12 cellular contexts compared by ENCODE assay signal in genomic region chr2:120740765-120741513, GRCh38. TPM values are rescaled to one million over a fixed set of nuclear protein-coding genes. Genes with fewer than 3 reads are reported as not detected.
A peak's percentile ranks its signal among the peaks of the same experiment; 100 is the strongest.
DNase-seq lines count a peak whose midpoint lies in the region; ATAC-seq and TF ChIP-seq lines count a peak whose summit lies in the region.
"Had no signal": no experiment of that assay in that cellular context is flagged by ENCODE, and none has a peak within 500 bp of the region (broad histone marks: within the 10 kb centered on the region; RNA-seq: fewer than 3 reads in every experiment).

No MANE protein-coding gene starts in this region.

- H3K27ac ChIP-seq in PC-9 = no peak overlapping the region
- H3K27ac ChIP-seq in prostate gland = no peak overlapping the region

- no peak overlapping the region for H2AFZ ChIP-seq in PC-9

- H3K36me3 ChIP-seq in PC-9 (ENCODE audit: low read depth) = no peaks in the 10 kb centered on the region
- H3K36me3 ChIP-seq in prostate gland = no peaks in the 10 kb centered on the region

- H3K9me3 ChIP-seq in PC-9 (ENCODE audit: insufficient read depth, low read depth) = no peaks in the 10 kb centered on the region
- no peaks in the 10 kb centered on the region for H3K9me3 ChIP-seq in prostate gland

- H3K27me3 Mint-ChIP-seq in glutamatergic neuron (ENCODE audit: unreplicated experiment) = peaks cover 11% of the 10 kb centered on the region
- peaks cover 94% of the 10 kb centered on the region for H3K27me3 Mint-ChIP-seq in activated naive CD4-positive, alpha-beta T cell treated with anti-CD3 and anti-CD28 coated beads, Interleukin-2, amount 10 ng/mL, durations not matched to agents 7 days and 5 days

- no peaks in the 10 kb centered on the region for H3K79me2 ChIP-seq in PC-9 (ENCODE audit: low read depth)

- BruUV-seq in PC-9 (replicated peaks; lab: Mats Ljungman, UMichigan) = no TSS peak

- CTCF ChIA-PET in PC-9 (lab: Charles Lee) = no interaction called here
- CTCF ChIA-PET in activated naive CD4-positive, alpha-beta T cell treated with anti-CD3 and anti-CD28 coated beads, Interleukin-2, amount 10 ng/mL, durations not matched to agents 7 days and 5 days (lab: Charles Lee) = no interaction called here

- H3K9me3 Mint-ChIP-seq in glutamatergic neuron (ENCODE audit: unreplicated experiment) = peaks cover 2% of the 10 kb centered on the region
- H3K9me3 Mint-ChIP-seq in activated naive CD4-positive, alpha-beta T cell treated with anti-CD3 and anti-CD28 coated beads, Interleukin-2, amount 10 ng/mL, durations not matched to agents 7 days and 5 days = no peaks in the 10 kb centered on the region

- peak overlapping the region; percentile 76 for H3K4me3 Mint-ChIP-seq in glutamatergic neuron (ENCODE audit: unreplicated experiment)
- no peak overlapping the region for H3K4me3 Mint-ChIP-seq in activated naive CD4-positive, alpha-beta T cell treated with anti-CD3 and anti-CD28 coated beads, Interleukin-2, amount 10 ng/mL, durations not matched to agents 7 days and 5 days

- H4K20me1 ChIP-seq in PC-9 (ENCODE audit: insufficient read depth) = no peaks in the 10 kb centered on the region

- peak overlapping the region; percentile 68 for H3K27ac Mint-ChIP-seq in glutamatergic neuron (ENCODE audit: unreplicated experiment)
- no peak overlapping the region for H3K27ac Mint-ChIP-seq in activated naive CD4-positive, alpha-beta T cell treated with anti-CD3 and anti-CD28 coated beads, Interleukin-2, amount 10 ng/mL, durations not matched to agents 7 days and 5 days

- TF ChIP-seq POLR2A in prostate gland (IDR thresholded peaks at IDR 0.05) = no peak

- no peaks in the 10 kb centered on the region for H3F3A ChIP-seq in PC-9 (ENCODE audit: insufficient read depth, low read depth)

- H3K27me3 ChIP-seq in PC-9 (ENCODE audit: insufficient read depth, low read depth) (peaks cover 100% of the 10 kb centered on the region), prostate gland (replicated peaks; ENCODE audit: insufficient read depth) (peaks cover 4% of the 10 kb centered on the region)

- no peak for TF ChIP-seq CTCF in PC-9 (conservative IDR thresholded peaks at IDR 0.05)
- TF ChIP-seq CTCF in glutamatergic neuron (IDR thresholded peaks at IDR 0.05; ENCODE audit: partially characterized antibody, unreplicated experiment) = no peak
- TF ChIP-seq CTCF in prostate gland (IDR thresholded peaks at IDR 0.05) = no peak

- POLR2A ChIA-PET in PC-9 (lab: Charles Lee; ENCODE audit: unreplicated experiment) = no interaction called here

- no peaks in the 10 kb centered on the region for H3K36me3 Mint-ChIP-seq in glutamatergic neuron (ENCODE audit: unreplicated experiment)
- H3K36me3 Mint-ChIP-seq in activated naive CD4-positive, alpha-beta T cell treated with anti-CD3 and anti-CD28 coated beads, Interleukin-2, amount 10 ng/mL, durations not matched to agents 7 days and 5 days = no peaks in the 10 kb centered on the region

- H3K4me2 ChIP-seq in PC-9 = peak overlapping the region; percentile 47; the same call in 1 of the 2 replicates

- H3K4me1 Mint-ChIP-seq in glutamatergic neuron (ENCODE audit: low read depth, unreplicated experiment) = peaks cover 26% of the 10 kb centered on the region
- peaks cover 5% of the 10 kb centered on the region for H3K4me1 Mint-ChIP-seq in activated naive CD4-positive, alpha-beta T cell treated with anti-CD3 and anti-CD28 coated beads, Interleukin-2, amount 10 ng/mL, durations not matched to agents 7 days and 5 days

- intact Hi-C loops in PC-9 (cut with micrococcal nuclease; ENCODE audit: unreplicated experiment) (no loop called here), prostate gland (cut with DNase I) (no loop called here)

- no peak overlapping the region for H3K4me3 ChIP-seq in PC-9
- peak overlapping the region; percentile 19 to 29 for H3K4me3 ChIP-seq in prostate gland

- H3K4me1 ChIP-seq in PC-9 (replicated peaks; ENCODE audit: insufficient read depth) (peaks cover 15% of the 10 kb centered on the region), prostate gland (replicated peaks) (peaks cover 12% of the 10 kb centered on the region)

- WGBS in prostate gland = 65% methylated on average over 17 of the region's 19 CpGs

- H3K9me2 ChIP-seq in PC-9 (ENCODE audit: insufficient read depth) = no peaks in the 10 kb centered on the region

- DNase-seq in Daoy (ENCODE audit: low read depth) = peak; percentile 64
- no peak for DNase-seq in PC-9
- DNase-seq in glutamatergic neuron = peak; percentile 73
- no peak for DNase-seq in prostate gland (ENCODE audit: low spot score)
- DNase-seq in activated effector memory CD4-positive, alpha-beta T cell treated with Interleukin-2 at 50 U/mL for 16 hours = no peak
- DNase-seq in NCI-H2196 (lab: John Stamatoyannopoulos, UW; ENCODE audit: unreplicated experiment) = no peak
- DNase-seq in activated naive CD4-positive, alpha-beta T cell treated with anti-CD3 and anti-CD28 coated beads, Interleukin-2, amount 10 ng/mL, durations not matched to agents 7 days and 5 days = no peak
- DNase-seq: activated naive CD4-positive, alpha-beta T cell; NCI-H146; stimulated activated naive CD4-positive, alpha-beta T cell treated with Interleukin-2 at 50 U/mL for 16 hours had no signal

- ATAC-seq in GM18873 (IDR thresholded peaks at IDR 0.05; ENCODE audit: low FRiP score, unreplicated experiment) = no peak

RNA-seq across cellular contexts. Expression of gene GLI2, which starts 5.3 kb away (rescaled TPM):
- total RNA-seq in Daoy (2014; rRNA removed; shearing (Covaris generic)) = 4.2 and 45.6 TPM in 2 replicates
- 11.6 and 14.6 TPM in 2 replicates for total RNA-seq in PC-9 (2021)
- total RNA-seq in glutamatergic neuron (ENCODE audit: unreplicated experiment) = 3.9 TPM
- total RNA-seq in prostate gland = 10 to 100 TPM in 1 of 2 donors, 1 to 10 TPM in 1; 3.8 to 16.4 TPM
- total RNA-seq: G401 had no signal

Comparison
In these comparisons a context has a peak if more than half of its experiments do, and no peak if none do; other contexts are left out.
1. DNase-seq: peak in Daoy (single experiment) and glutamatergic neuron (single experiment); none in PC-9 (0 of 2), prostate gland (single experiment), activated effector memory CD4-positive, alpha-beta T cell treated with Interleukin-2 at 50 U/mL for 16 hours (single experiment), NCI-H2196 (single experiment) and activated naive CD4-positive, alpha-beta T cell treated with anti-CD3 and anti-CD28 coated beads, Interleukin-2, amount 10 ng/mL, durations not matched to agents 7 days and 5 days (single experiment).